In the genomic region with DNA sequence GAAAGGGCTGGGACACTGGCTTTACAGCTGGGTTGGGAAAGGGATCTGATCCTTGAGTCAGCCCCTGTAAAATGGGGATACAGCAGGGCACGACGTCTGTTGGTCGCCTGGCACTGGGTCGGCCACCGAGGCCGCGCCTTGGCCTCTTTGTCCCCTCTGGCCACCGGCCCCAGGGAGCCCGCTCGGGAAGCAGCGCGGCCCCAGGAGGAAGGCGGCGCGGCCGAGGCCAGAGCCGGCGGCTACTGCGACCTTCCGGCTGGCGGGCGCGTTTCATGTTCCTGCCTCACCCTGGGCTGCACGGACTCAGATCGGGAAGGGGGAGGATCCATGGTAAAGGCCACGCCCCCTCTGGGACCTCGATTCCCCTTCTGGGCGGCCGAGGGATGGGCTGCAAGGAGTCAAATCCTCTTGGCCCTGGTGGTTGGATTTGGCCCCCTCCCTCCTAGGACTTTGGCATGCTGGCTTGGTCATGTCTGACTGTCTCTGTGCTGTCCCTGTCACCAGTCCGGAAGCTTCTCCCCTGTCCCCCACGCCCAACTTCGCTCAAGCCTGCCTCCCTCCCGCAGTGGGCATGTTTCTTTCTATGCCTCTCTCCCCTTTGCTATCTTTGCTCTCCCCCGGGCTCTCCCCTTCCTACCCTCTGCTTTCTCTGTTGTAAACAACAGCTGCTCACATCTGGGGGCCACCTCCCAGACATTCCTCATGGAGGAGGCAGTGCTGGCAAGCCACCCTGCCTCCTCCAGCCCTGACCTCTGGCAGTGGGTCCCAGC, we compare ENCODE assay signal across 8 cellular contexts. TPM values are rescaled to one million over a fixed set of nuclear protein-coding genes. Genes with fewer than 3 reads are reported as not detected.
DNase-seq lines count a peak whose midpoint lies in the region; ATAC-seq and TF ChIP-seq lines count a peak whose summit lies in the region.

No MANE protein-coding gene starts in this region.

- no peak overlapping the region for H3K4me3 Mint-ChIP-seq in stimulated activated naive CD8-positive, alpha-beta T cell treated with anti-CD3 and anti-CD28 coated beads, Interleukin-15, amount 100 ng/mL, for 72 hours

- no peak for TF ChIP-seq CTCF in hepatocyte (IDR thresholded peaks at IDR 0.05; ENCODE audit: poor library complexity)

- H3K27ac Mint-ChIP-seq in stimulated activated naive CD8-positive, alpha-beta T cell treated with anti-CD3 and anti-CD28 coated beads, Interleukin-15, amount 100 ng/mL, for 72 hours: peak overlapping the region in 1 of 2 donors; percentile 75

- no peaks in the 10 kb centered on the region for H3K9me3 ChIP-seq in adipocyte (ENCODE audit: control insufficient read depth, low read length)
- no peaks in the 10 kb centered on the region for H3K9me3 ChIP-seq in hepatocyte (ENCODE audit: low read depth)
- no peaks in the 10 kb centered on the region for H3K9me3 ChIP-seq in SJCRH30 (replicated peaks)

- H4K20me1 ChIP-seq in hepatocyte (ENCODE audit: insufficient read depth, poor library complexity, severe bottlenecking): no peaks in the 10 kb centered on the region

- in situ Hi-C loops in G401 (cut with HindIII; ENCODE audit: low sequenced_read_pairs): no loop called here

- H3K36me3 ChIP-seq in adipocyte (ENCODE audit: control insufficient read depth, insufficient read depth, low read length, severe bottlenecking): peaks cover 51% of the 10 kb centered on the region
- H3K36me3 ChIP-seq in hepatocyte (replicated peaks; ENCODE audit: insufficient read depth, low read depth): no peaks in the 10 kb centered on the region
- H3K36me3 ChIP-seq in SJCRH30: peaks cover 22% of the 10 kb centered on the region

- H3K4me1 ChIP-seq in adipocyte (ENCODE audit: control insufficient read depth, insufficient read depth, low read length): peaks cover 38% of the 10 kb centered on the region
- peaks cover 9% of the 10 kb centered on the region for H3K4me1 ChIP-seq in hepatocyte (ENCODE audit: insufficient read depth)
- H3K4me1 ChIP-seq in SJCRH30: peaks cover 4% of the 10 kb centered on the region

- peak overlapping the region; percentile 80 for H3K4me2 ChIP-seq in hepatocyte

- no peaks in the 10 kb centered on the region for H3K27me3 Mint-ChIP-seq in stimulated activated naive CD8-positive, alpha-beta T cell treated with anti-CD3 and anti-CD28 coated beads, Interleukin-15, amount 100 ng/mL, for 72 hours

- ATAC-seq in stimulated activated naive CD8-positive, alpha-beta T cell treated with anti-CD3 and anti-CD28 coated beads, Interleukin-15, amount 100 ng/mL, for 72 hours: no peak

- H2AFZ ChIP-seq in hepatocyte: peak overlapping the region; percentile 47

- H3K4me3 ChIP-seq in adipocyte (ENCODE audit: low read length): peak overlapping the region; percentile 50
- no peak overlapping the region for H3K4me3 ChIP-seq in hepatocyte
- no peak overlapping the region for H3K4me3 ChIP-seq in SJCRH30

- peaks cover 16% of the 10 kb centered on the region for H3K4me1 Mint-ChIP-seq in stimulated activated naive CD8-positive, alpha-beta T cell treated with anti-CD3 and anti-CD28 coated beads, Interleukin-15, amount 100 ng/mL, for 72 hours

- peak overlapping the region; percentile 83 for H3K9ac ChIP-seq in adipocyte (ENCODE audit: low read length)

- WGBS in hepatocyte (ENCODE audit: low lambda C conversion rate, missing lambda C conversion rate): 5% methylated on average over 26 of the region's 34 CpGs

- H3K27me3 ChIP-seq in adipocyte (replicated peaks; ENCODE audit: control insufficient read depth, insufficient read depth, low read length): no peaks in the 10 kb centered on the region
- H3K27me3 ChIP-seq in hepatocyte: no peaks in the 10 kb centered on the region
- H3K27me3 ChIP-seq in SJCRH30: no peaks in the 10 kb centered on the region

- no peaks in the 10 kb centered on the region for H3K9me2 ChIP-seq in hepatocyte (replicated peaks; ENCODE audit: insufficient read depth)

- no peaks in the 10 kb centered on the region for H3K9me3 Mint-ChIP-seq in stimulated activated naive CD8-positive, alpha-beta T cell treated with anti-CD3 and anti-CD28 coated beads, Interleukin-15, amount 100 ng/mL, for 72 hours

- H3K79me2 ChIP-seq in hepatocyte: no peaks in the 10 kb centered on the region

- DNase-seq in G401 (ENCODE audit: low spot score) (peak; percentile 59), adipocyte (ENCODE audit: low read depth) (peak; percentile 60), hepatocyte (ENCODE audit: low spot score) (peak; percentile 92), putamen (ENCODE audit: low spot score) (peak; percentile 29), NCI-H187 (lab: John Stamatoyannopoulos, UW) (no peak), SJCRH30 (no peak)
- DNase-seq in stimulated activated naive CD8-positive, alpha-beta T cell treated with anti-CD3 and anti-CD28 coated beads, Interleukin-15, amount 100 ng/mL, for 72 hours: no peak
- no peak for DNase-seq in stimulated activated CD4-positive, alpha-beta T cell treated with anti-CD3 and anti-CD28 coated beads, Interleukin-4, amount 100 ng/mL, for 1 hour

- H3K27ac ChIP-seq in hepatocyte: peak overlapping the region; percentile 43
- no peak overlapping the region for H3K27ac ChIP-seq in SJCRH30

RNA-seq across cellular contexts. Expression of a gene that starts 25.8 kb away (rescaled TPM):
- 164 and 188 TPM in 2 replicates for total RNA-seq in G401 (2014; rRNA removed; shearing (Covaris generic))
- 27.4 and 30.9 TPM in 2 replicates for total RNA-seq in hepatocyte
- 48.5 and 52.2 TPM in 2 replicates for polyA plus RNA-seq in hepatocyte
- total RNA-seq in SJCRH30 (2014; rRNA removed; shearing (Covaris generic)): 32.0 and 39.4 TPM in 2 replicates

RNA-seq across cellular contexts. Expression of a gene that starts 26.0 kb away (rescaled TPM):
- 2.6 and 4.4 TPM in 2 replicates for total RNA-seq in G401 (2014; rRNA removed; shearing (Covaris generic))
- 3.2 and 6.8 TPM in 2 replicates for total RNA-seq in hepatocyte
- 19.4 and 21.2 TPM in 2 replicates for polyA plus RNA-seq in hepatocyte
- 16.4 and 16.6 TPM in 2 replicates for total RNA-seq in SJCRH30 (2014; rRNA removed; shearing (Covaris generic))

RNA-seq across cellular contexts. Expression of a gene that starts 42.6 kb away (rescaled TPM):
- 103 and 121 TPM in 2 replicates for total RNA-seq in G401 (2014; rRNA removed; shearing (Covaris generic))
- total RNA-seq in hepatocyte: 53.5 and 84.6 TPM in 2 replicates
- 91.4 and 92.3 TPM in 2 replicates for polyA plus RNA-seq in hepatocyte
- 19.2 and 21.8 TPM in 2 replicates for total RNA-seq in SJCRH30 (2014; rRNA removed; shearing (Covaris generic))

RNA-seq across cellular contexts. Expression of a gene that starts 49.0 kb away (rescaled TPM):
- total RNA-seq in G401 (2014; rRNA removed; shearing (Covaris generic)): 46.4 and 62.6 TPM in 2 replicates
- total RNA-seq in hepatocyte: 28.3 and 39.8 TPM in 2 replicates
- polyA plus RNA-seq in hepatocyte: 85.9 and 91.3 TPM in 2 replicates
- total RNA-seq in SJCRH30 (2014; rRNA removed; shearing (Covaris generic)): 31.4 and 36.4 TPM in 2 replicates

RNA-seq across cellular contexts. Expression of a gene that starts 50.0 kb away (rescaled TPM):
- 4.6 and 6.5 TPM in 2 replicates for total RNA-seq in G401 (2014; rRNA removed; shearing (Covaris generic))
- total RNA-seq in hepatocyte: 0.23 and 0.96 TPM in 2 replicates
- polyA plus RNA-seq in hepatocyte: 0.89 and 2.2 TPM in 2 replicates
- total RNA-seq in SJCRH30 (2014; rRNA removed; shearing (Covaris generic)): 0.99 and 1.4 TPM in 2 replicates

Comparison
In these comparisons a context has a peak if more than half of its experiments do, and no peak if none do; other contexts are left out.
1. DNase-seq: peak in G401 (single experiment), adipocyte (single experiment), hepatocyte (single experiment) and putamen (single experiment); none in NCI-H187 (0 of 2), stimulated activated naive CD8-positive, alpha-beta T cell treated with anti-CD3 and anti-CD28 coated beads, Interleukin-15, amount 100 ng/mL, for 72 hours (0 of 2), SJCRH30 (0 of 2) and stimulated activated CD4-positive, alpha-beta T cell treated with anti-CD3 and anti-CD28 coated beads, Interleukin-4, amount 100 ng/mL, for 1 hour (single experiment).